In the genomic region with DNA sequence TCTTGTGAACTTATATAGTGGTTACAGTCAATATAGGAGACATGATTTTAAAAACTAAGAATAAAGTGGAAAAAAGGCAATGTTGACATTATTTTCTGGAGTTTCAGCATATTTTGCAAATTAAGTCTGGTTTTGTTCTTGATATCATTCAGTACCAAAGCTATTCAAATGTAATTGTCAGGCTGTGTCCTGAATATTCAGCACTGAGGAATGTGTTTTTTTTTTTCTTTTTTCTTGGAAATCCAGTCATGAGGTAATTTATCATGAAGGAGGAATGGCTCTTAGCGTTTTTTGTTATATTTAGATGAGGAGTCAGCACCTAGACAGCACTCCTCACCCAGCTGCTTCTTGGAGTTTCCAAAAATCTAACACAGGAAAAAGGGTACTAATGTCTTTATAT, we compare ENCODE assay signal across 13 cellular contexts.
A peak's percentile ranks its signal among the peaks of the same experiment; 100 is the strongest.
DNase-seq lines count a peak whose midpoint lies in the region; ATAC-seq and TF ChIP-seq lines count a peak whose summit lies in the region.
"Had no signal": no experiment of that assay in that cellular context is flagged by ENCODE, and none has a peak within 500 bp of the region (broad histone marks: within the 10 kb centered on the region; RNA-seq: fewer than 3 reads in every experiment).

No MANE protein-coding gene starts in this region.

- no peaks in the 10 kb centered on the region for H3K27me3 Mint-ChIP-seq in activated naive CD8-positive, alpha-beta T cell treated with anti-CD3 and anti-CD28 coated beads for 36 hours
- H3K27me3 Mint-ChIP-seq: stimulated activated naive CD8-positive, alpha-beta T cell treated with anti-CD3 and anti-CD28 coated beads, Interleukin-15, Interleukin-2, amounts not matched to agents 100 ng/mL and 50 ng/mL, for 24 hours had no signal

- peaks cover 4% of the 10 kb centered on the region for H3K9me3 Mint-ChIP-seq in activated naive CD8-positive, alpha-beta T cell treated with anti-CD3 and anti-CD28 coated beads for 36 hours
- H3K9me3 Mint-ChIP-seq: stimulated activated naive CD8-positive, alpha-beta T cell treated with anti-CD3 and anti-CD28 coated beads, Interleukin-15, Interleukin-2, amounts not matched to agents 100 ng/mL and 50 ng/mL, for 24 hours had no signal

- intact Hi-C loops in sciatic nerve (cut with DNase I), result no loop called here

- H3K27ac ChIP-seq in GM23248 (peak overlapping the region; percentile 19; the same call in 1 of the 2 replicates), caudate nucleus (ENCODE audit: low read depth, low read length) (no peak overlapping the region)

- H3K79me2 ChIP-seq in GM23248 (ENCODE audit: insufficient read depth), result no peaks in the 10 kb centered on the region

- no peak overlapping the region for H3K27ac Mint-ChIP-seq in activated naive CD8-positive, alpha-beta T cell treated with anti-CD3 and anti-CD28 coated beads for 36 hours
- H3K27ac Mint-ChIP-seq: stimulated activated naive CD8-positive, alpha-beta T cell treated with anti-CD3 and anti-CD28 coated beads, Interleukin-15, Interleukin-2, amounts not matched to agents 100 ng/mL and 50 ng/mL, for 24 hours had no signal

- no peak overlapping the region for H3K4me3 Mint-ChIP-seq in activated naive CD8-positive, alpha-beta T cell treated with anti-CD3 and anti-CD28 coated beads for 36 hours
- H3K4me3 Mint-ChIP-seq: stimulated activated naive CD8-positive, alpha-beta T cell treated with anti-CD3 and anti-CD28 coated beads, Interleukin-15, Interleukin-2, amounts not matched to agents 100 ng/mL and 50 ng/mL, for 24 hours had no signal

- no peaks in the 10 kb centered on the region; the same call in 1 of the 2 replicates for H3K9me2 ChIP-seq in GM23248 (ENCODE audit: insufficient read depth)

- peaks cover 12% of the 10 kb centered on the region for H3K4me1 Mint-ChIP-seq in activated naive CD8-positive, alpha-beta T cell treated with anti-CD3 and anti-CD28 coated beads for 36 hours

- peaks cover 5% of the 10 kb centered on the region; the same call in 1 of the 2 replicates for H3F3A ChIP-seq in GM23248 (ENCODE audit: insufficient read depth)

- H3K27me3 ChIP-seq in GM23248 (replicated peaks; ENCODE audit: insufficient read depth), result no peaks in the 10 kb centered on the region

- H3K36me3 Mint-ChIP-seq in activated naive CD8-positive, alpha-beta T cell treated with anti-CD3 and anti-CD28 coated beads for 36 hours, result peaks cover 23% of the 10 kb centered on the region

- DNase-seq in GM23248 (peak; percentile 89), fibroblast of peridontal ligament (ENCODE audit: extremely low read depth) (peak; percentile 95), sciatic nerve (ENCODE audit: low spot score) (no peak), caudate nucleus (lab: John Stamatoyannopoulos, UW) (no peak), NCI-H82 (lab: John Stamatoyannopoulos, UW) (no peak), DMS53 treated with DMSO at 0.1 percent for 48 hours (lab: John Stamatoyannopoulos, UW; ENCODE audit: unreplicated experiment) (no peak)
- DNase-seq in activated naive CD8-positive, alpha-beta T cell treated with anti-CD3 and anti-CD28 coated beads for 36 hours, result no peak
- DNase-seq: aorta, NCI-H2227 treated with DMSO at 0.1 percent for 48 hours, occipital lobe had no signal

- peaks cover 21% of the 10 kb centered on the region for H3K4me1 ChIP-seq in GM23248 (ENCODE audit: insufficient read depth)

- peak overlapping the region; percentile 52 for H3K4me2 ChIP-seq in GM23248 (ENCODE audit: unreplicated experiment)

- WGBS in GM23248 (ENCODE audit: low coverage in 1 of 2, low lambda C conversion rate in 2 of 2, missing lambda C conversion rate in 2 of 2), 2 experiments, result 0% methylated on average over 1 of the region's 1 CpG

- in situ Hi-C loops in GM23248 (cut with MboI), result no loop called here

- no peaks in the 10 kb centered on the region for H3K9me3 ChIP-seq in GM23248 (ENCODE audit: low read depth)

- H2AFZ ChIP-seq in GM23248, result no peak overlapping the region

- no peak overlapping the region for H3K9ac ChIP-seq in GM23248

- H3K4me3 ChIP-seq in GM23248, result no peak overlapping the region

- no peaks in the 10 kb centered on the region for H3K36me3 ChIP-seq in GM23248 (ENCODE audit: low read depth)

- ATAC-seq in SK-N-SH treated with all-trans-retinoic acid at 6 μM for 48 hours (peak; percentile 91), sciatic nerve (peak; percentile 48)
- ATAC-seq: left lobe of liver had no signal

- H4K20me1 ChIP-seq in GM23248 (ENCODE audit: insufficient read depth), result no peaks in the 10 kb centered on the region

TF ChIP-seq in SK-N-SH treated with all-trans-retinoic acid at 6 μM for 48 hours, 23 proteins besides CTCF, POLR2A, EP300 and RAD21:
- TF ChIP-seq PPARA (CRISPR knock-in tag; IDR thresholded peaks at IDR 0.05; ENCODE audit: borderline replicate concordance), result no peak
- peak; percentile 81 for TF ChIP-seq ISL1 (CRISPR knock-in tag; IDR thresholded peaks at IDR 0.05)

Comparison
In these comparisons a context has a peak if more than half of its experiments do, and no peak if none do; other contexts are left out.
1. DNase-seq: peak in GM23248 (single experiment) and fibroblast of peridontal ligament (single experiment); none in sciatic nerve (single experiment), caudate nucleus (0 of 61), activated naive CD8-positive, alpha-beta T cell treated with anti-CD3 and anti-CD28 coated beads for 36 hours (single experiment), NCI-H82 (single experiment) and DMS53 treated with DMSO at 0.1 percent for 48 hours (single experiment).